24 cellular contexts compared by ENCODE assay signal in genomic region chr21:44530221-44530902, GRCh38. TPM values are rescaled to one million over a fixed set of nuclear protein-coding genes. Genes with fewer than 3 reads are reported as not detected.
"Had no signal": no experiment of that assay in that cellular context is flagged by ENCODE, and none has a peak within 500 bp of the region (broad histone marks: within the 10 kb centered on the region; RNA-seq: fewer than 3 reads in every experiment).

No MANE protein-coding gene starts in this region.

- H3K4me3 ChIP-seq: heart right ventricle, left lung, smooth muscle cell, suprapubic skin had no signal

- H3K4me1 Mint-ChIP-seq: activated naive CD8-positive, alpha-beta T cell treated with anti-CD3 and anti-CD28 coated beads, Interleukin-2, amount 50 U/mL, for 24 hours had no signal

- DNase-seq: activated CD4-positive, alpha-beta T cell treated with anti-CD3 and anti-CD28 coated beads for 1 hour; activated CD8-positive, alpha-beta memory T cell treated with anti-CD3 and anti-CD28 coated beads, Interleukin-2, amount 50 U/mL, for 4 hours; activated CD8-positive, alpha-beta T cell treated with anti-CD3 and anti-CD28 coated beads, Interleukin-2, amount 10 ng/mL, durations not matched to agents 7 days and 5 days; activated gamma-delta T cell treated with Interleukin-2 at 50 U/mL for 16 hours; activated naive CD8-positive, alpha-beta T cell treated with anti-CD3 and anti-CD28 coated beads, Interleukin-2, amount 50 U/mL, for 24 hours; occipital lobe; stimulated activated CD4-positive, alpha-beta T cell treated with anti-CD3 and anti-CD28 coated beads, Interleukin-4, amount 100 ng/mL, for 4 hours; stimulated activated CD8-positive, alpha-beta memory T cell treated with anti-CD3 and anti-CD28 coated beads, Interleukin-4, amount 100 ng/mL, for 48 hours; stimulated activated naive CD4-positive, alpha-beta T cell treated with Interleukin-2 at 50 U/mL for 16 hours; T-helper 9 cell; trophoblast cell had no signal

- H3K36me3 Mint-ChIP-seq: memory B cell; naive thymus-derived CD8-positive, alpha-beta T cell had no signal

- H3K9me3 ChIP-seq: heart right ventricle, left lung, suprapubic skin had no signal

- H3K36me3 ChIP-seq: heart right ventricle, left lung, suprapubic skin had no signal

- H3K27ac ChIP-seq: heart right ventricle, left lung, suprapubic skin had no signal

- H3K4me3 Mint-ChIP-seq: activated CD8-positive, alpha-beta T cell treated with anti-CD3 and anti-CD28 coated beads, Interleukin-2, amount 10 ng/mL, durations not matched to agents 7 days and 5 days; activated naive CD8-positive, alpha-beta T cell treated with anti-CD3 and anti-CD28 coated beads, Interleukin-2, amount 50 U/mL, for 24 hours; memory B cell; naive thymus-derived CD8-positive, alpha-beta T cell had no signal

- H3K4me1 ChIP-seq: heart right ventricle, left lung, suprapubic skin had no signal

- H3K9me3 Mint-ChIP-seq: activated naive CD8-positive, alpha-beta T cell treated with anti-CD3 and anti-CD28 coated beads, Interleukin-2, amount 50 U/mL, for 24 hours; naive thymus-derived CD8-positive, alpha-beta T cell had no signal

- H3K27ac Mint-ChIP-seq: activated CD8-positive, alpha-beta T cell treated with anti-CD3 and anti-CD28 coated beads, Interleukin-2, amount 10 ng/mL, durations not matched to agents 7 days and 5 days; activated naive CD8-positive, alpha-beta T cell treated with anti-CD3 and anti-CD28 coated beads, Interleukin-2, amount 50 U/mL, for 24 hours; memory B cell; progenitor cell of endocrine pancreas had no signal

- ATAC-seq: activated CD8-positive, alpha-beta T cell treated with anti-CD3 and anti-CD28 coated beads, Interleukin-2, amount 10 ng/mL, durations not matched to agents 7 days and 5 days; activated naive CD8-positive, alpha-beta T cell treated with anti-CD3 and anti-CD28 coated beads, Interleukin-2, amount 50 U/mL, for 24 hours; heart right ventricle; left lung; naive thymus-derived CD8-positive, alpha-beta T cell; right cardiac atrium had no signal

RNA-seq across cellular contexts. Expression of gene KRTAP10-1, which starts 9.6 kb away (rescaled TPM):
- total RNA-seq: activated CD8-positive, alpha-beta T cell treated with anti-CD3 and anti-CD28 coated beads, Interleukin-2, amount 10 ng/mL, durations not matched to agents 7 days and 5 days; aorta; dermis microvascular lymphatic vessel endothelial cell; epithelial cell of proximal tubule; frontal cortex; heart right ventricle; left lung; mucosa of gallbladder; naive thymus-derived CD8-positive, alpha-beta T cell; occipital lobe; progenitor cell of endocrine pancreas; right cardiac atrium; smooth muscle cell had no signal
- polyA plus RNA-seq: aorta; heart right ventricle; naive thymus-derived CD8-positive, alpha-beta T cell; right cardiac atrium; smooth muscle cell had no signal

RNA-seq across cellular contexts. Expression of gene KRTAP10-2, which starts 20.9 kb away (rescaled TPM):
- total RNA-seq: activated CD8-positive, alpha-beta T cell treated with anti-CD3 and anti-CD28 coated beads, Interleukin-2, amount 10 ng/mL, durations not matched to agents 7 days and 5 days; aorta; dermis microvascular lymphatic vessel endothelial cell; epithelial cell of proximal tubule; frontal cortex; heart right ventricle; mucosa of gallbladder; naive thymus-derived CD8-positive, alpha-beta T cell; occipital lobe; progenitor cell of endocrine pancreas; right cardiac atrium; smooth muscle cell had no signal
- polyA plus RNA-seq: aorta; heart right ventricle; naive thymus-derived CD8-positive, alpha-beta T cell; smooth muscle cell had no signal

RNA-seq across cellular contexts. Expression of gene KRTAP10-3, which starts 28.2 kb away (rescaled TPM):
- total RNA-seq: activated CD8-positive, alpha-beta T cell treated with anti-CD3 and anti-CD28 coated beads, Interleukin-2, amount 10 ng/mL, durations not matched to agents 7 days and 5 days; aorta; dermis microvascular lymphatic vessel endothelial cell; epithelial cell of proximal tubule; frontal cortex; heart right ventricle; left lung; mucosa of gallbladder; naive thymus-derived CD8-positive, alpha-beta T cell; occipital lobe; progenitor cell of endocrine pancreas; right cardiac atrium; smooth muscle cell had no signal
- polyA plus RNA-seq: aorta; heart right ventricle; naive thymus-derived CD8-positive, alpha-beta T cell; right cardiac atrium; smooth muscle cell had no signal

RNA-seq across cellular contexts. Expression of gene KRTAP10-4, which starts 43.2 kb away (rescaled TPM):
- total RNA-seq: activated CD8-positive, alpha-beta T cell treated with anti-CD3 and anti-CD28 coated beads, Interleukin-2, amount 10 ng/mL, durations not matched to agents 7 days and 5 days; aorta; dermis microvascular lymphatic vessel endothelial cell; epithelial cell of proximal tubule; frontal cortex; heart right ventricle; left lung; mucosa of gallbladder; naive thymus-derived CD8-positive, alpha-beta T cell; occipital lobe; progenitor cell of endocrine pancreas; right cardiac atrium; smooth muscle cell had no signal
- polyA plus RNA-seq: aorta; heart right ventricle; naive thymus-derived CD8-positive, alpha-beta T cell; right cardiac atrium; smooth muscle cell had no signal

RNA-seq across cellular contexts. Expression of gene KRTAP10-5, which starts 50.0 kb away (rescaled TPM):
- total RNA-seq: activated CD8-positive, alpha-beta T cell treated with anti-CD3 and anti-CD28 coated beads, Interleukin-2, amount 10 ng/mL, durations not matched to agents 7 days and 5 days; aorta; dermis microvascular lymphatic vessel endothelial cell; epithelial cell of proximal tubule; frontal cortex; heart right ventricle; left lung; mucosa of gallbladder; naive thymus-derived CD8-positive, alpha-beta T cell; occipital lobe; progenitor cell of endocrine pancreas; right cardiac atrium; smooth muscle cell had no signal
- polyA plus RNA-seq: aorta; heart right ventricle; naive thymus-derived CD8-positive, alpha-beta T cell; right cardiac atrium; smooth muscle cell had no signal
